Comparison of ENCODE assay signal across 9 cellular contexts in the genomic region with DNA sequence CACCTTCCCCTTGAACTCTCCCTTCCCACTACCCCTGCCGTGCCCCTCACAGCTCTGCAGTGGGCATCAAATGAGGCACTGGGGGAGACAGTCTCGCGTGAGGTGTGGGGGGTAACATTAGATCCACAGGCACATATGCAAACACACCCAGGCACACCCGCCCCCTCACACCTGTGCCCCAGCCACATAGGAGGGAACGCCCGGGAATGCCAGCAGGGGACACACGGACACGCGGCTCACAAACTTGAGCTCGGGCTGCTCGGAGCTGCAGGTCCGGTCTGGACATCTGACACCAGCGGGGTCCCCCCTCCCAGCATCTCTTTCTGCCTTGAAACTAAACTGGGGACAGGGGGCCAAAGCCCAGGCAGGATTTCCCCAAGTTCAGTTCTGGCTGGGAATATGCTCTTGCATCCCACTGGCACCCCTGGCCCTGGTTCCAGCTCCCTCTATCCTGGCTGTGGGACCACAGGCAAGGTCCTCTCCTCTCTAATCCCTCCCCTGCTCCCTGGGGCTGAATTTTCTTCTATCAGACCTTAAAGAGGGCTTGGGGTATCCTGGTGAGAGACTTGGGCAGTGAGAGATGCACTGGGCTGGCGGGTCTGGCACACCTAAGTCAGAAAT. TPM values are rescaled to one million over a fixed set of nuclear protein-coding genes. Genes with fewer than 3 reads are reported as not detected.
DNase-seq lines count a peak whose midpoint lies in the region; ATAC-seq and FAIRE-seq lines count a peak whose summit lies in the region.
"Had no signal": no experiment of that assay in that cellular context is flagged by ENCODE, and none has a peak within 500 bp of the region (broad histone marks: within the 10 kb centered on the region; RNA-seq: fewer than 3 reads in every experiment).

No MANE protein-coding gene starts in this region.

- H3K4me3 ChIP-seq in NT2/D1 (ENCODE audit: insufficient read length, low read depth), result peak overlapping the region; percentile 26
- peak overlapping the region; percentile 50; the same call in 1 of the 2 replicates for H3K4me3 ChIP-seq in iPS-20b (ENCODE audit: low read length)
- no peak overlapping the region for H3K4me3 ChIP-seq in small intestine (ENCODE audit: low read depth in 1 of 2, low read length in 2 of 2)
- H3K4me3 ChIP-seq: left lung had no signal

- no peak overlapping the region for H3K27ac ChIP-seq in iPS-20b (ENCODE audit: low read length)
- no peak overlapping the region for H3K27ac ChIP-seq in small intestine (ENCODE audit: low read depth in 1 of 2, low read length in 1 of 2)
- H3K27ac ChIP-seq: left lung had no signal

- H3K9ac ChIP-seq in NT2/D1 (ENCODE audit: insufficient read length, low read depth) (peak overlapping the region; percentile 74), iPS-20b (ENCODE audit: low read depth, low read length) (no peak overlapping the region)

- DNase-seq in NCI-H748 (lab: John Stamatoyannopoulos, UW; ENCODE audit: unreplicated experiment), result peak; percentile 16
- DNase-seq in NCI-H748 treated with DMSO at 0.1 percent for 48 hours (lab: John Stamatoyannopoulos, UW), result no peak
- no peak for DNase-seq in NT2/D1 (ENCODE audit: low read depth, low spot score)
- peak; percentile 18 for DNase-seq in small intestine
- DNase-seq in UCSD-AML1 (lab: John Stamatoyannopoulos, UW; ENCODE audit: unreplicated experiment), result no peak
- no peak for DNase-seq in activated CD4-positive, alpha-beta T cell treated with anti-CD3 and anti-CD28 coated beads, Interleukin-2, amount 50 U/mL, for 1 hour

- H3K4me1 ChIP-seq in NT2/D1 (ENCODE audit: insufficient read depth, insufficient read length), result peaks cover 17% of the 10 kb centered on the region
- peaks cover 3% of the 10 kb centered on the region; the same call in 1 of the 2 replicates for H3K4me1 ChIP-seq in iPS-20b (ENCODE audit: insufficient read depth, low read length)
- H3K4me1 ChIP-seq in small intestine (ENCODE audit: control insufficient read depth in 2 of 2, insufficient read depth in 1 of 2, low read depth in 1 of 2, low read length in 1 of 2), result no peaks in the 10 kb centered on the region

- 15 to 52% (median 26%) methylated on average over 13 to 14 of the region's 14 CpGs for WGBS in small intestine, 3 donors

- peaks cover 17% of the 10 kb centered on the region for H3K27me3 ChIP-seq in NT2/D1 (ENCODE audit: insufficient read depth, insufficient read length)
- H3K27me3 ChIP-seq in iPS-20b (ENCODE audit: insufficient read depth, low read length), result peaks cover 23% of the 10 kb centered on the region
- no peaks in the 10 kb centered on the region for H3K27me3 ChIP-seq in small intestine (ENCODE audit: control insufficient read depth in 2 of 2, insufficient read depth in 2 of 2, low read length in 2 of 2)

- ATAC-seq in HG02588 (IDR thresholded peaks at IDR 0.05; ENCODE audit: unreplicated experiment), result no peak

- H3K9me3 ChIP-seq in NT2/D1 (ENCODE audit: insufficient read depth, low read length), result no peaks in the 10 kb centered on the region
- H3K9me3 ChIP-seq in iPS-20b (ENCODE audit: insufficient read depth, low read depth, low read length), result no peaks in the 10 kb centered on the region
- H3K9me3 ChIP-seq in small intestine (ENCODE audit: control insufficient read depth, low read depth), result no peaks in the 10 kb centered on the region
- H3K9me3 ChIP-seq: left lung had no signal

- H3K36me3 ChIP-seq in NT2/D1 (ENCODE audit: insufficient read depth, insufficient read length, low read length), result no peaks in the 10 kb centered on the region
- H3K36me3 ChIP-seq in iPS-20b (ENCODE audit: insufficient read depth, low read depth, low read length), result no peaks in the 10 kb centered on the region
- no peaks in the 10 kb centered on the region for H3K36me3 ChIP-seq in small intestine (ENCODE audit: control insufficient read depth in 2 of 2, insufficient read depth in 2 of 2, low read length in 2 of 2)
- H3K36me3 ChIP-seq: left lung had no signal

- no peak for FAIRE-seq in small intestine (lab: Jason Lieb, UNC)

RNA-seq across cellular contexts. Expression of a gene that starts 30.6 kb away (rescaled TPM):
- polyA plus RNA-seq in small intestine, result under 1 TPM in 1 of 3 donors, not detected in 2; 0.07 TPM

Comparison
In these comparisons a context has a peak if more than half of its experiments do, and no peak if none do; other contexts are left out.
1. DNase-seq: peak in NCI-H748 (single experiment) and small intestine (single experiment); none in NCI-H748 treated with DMSO at 0.1 percent for 48 hours (single experiment), NT2/D1 (single experiment), UCSD-AML1 (single experiment) and activated CD4-positive, alpha-beta T cell treated with anti-CD3 and anti-CD28 coated beads, Interleukin-2, amount 50 U/mL, for 1 hour (single experiment).
2. H3K4me3 ChIP-seq: peak in NT2/D1 (single experiment) and iPS-20b (single experiment); none in small intestine (0 of 2).